Comparison of ENCODE assay signal across 10 cellular contexts in genomic region chr10:102001435-102002068, GRCh38. TPM values are rescaled to one million over a fixed set of nuclear protein-coding genes. Genes with fewer than 3 reads are reported as not detected.
DNase-seq lines count a peak whose midpoint lies in the region; ATAC-seq and TF ChIP-seq lines count a peak whose summit lies in the region.
"Had no signal": no experiment of that assay in that cellular context is flagged by ENCODE, and none has a peak within 500 bp of the region (broad histone marks: within the 10 kb centered on the region; RNA-seq: fewer than 3 reads in every experiment).

No MANE protein-coding gene starts in this region.

- no peak overlapping the region for H3K4me3 ChIP-seq in left lung
- H3K4me3 ChIP-seq in adrenal gland: no peak overlapping the region

- TF ChIP-seq POLR2A in adrenal gland (IDR thresholded peaks at IDR 0.05): no peak

- intact Hi-C loops in left lung (cut with DNase I): no loop called here
- intact Hi-C loops in adrenal gland (cut with DNase I): loop anchor here in 1 of 2 donors (2.0 kb wide), 1 partner anchor 13 kb away; no protein-coding TSS in a partner anchor

- H3K27me3 Mint-ChIP-seq in progenitor cell of endocrine pancreas: no peaks in the 10 kb centered on the region

- no peak overlapping the region for H3K4me3 Mint-ChIP-seq in progenitor cell of endocrine pancreas (ENCODE audit: low read depth)

- TF ChIP-seq CTCF in GM13977 (IDR thresholded peaks at IDR 0.05; ENCODE audit: extremely low read depth, insufficient read depth, missing control alignments) (no peak), left lung (IDR thresholded peaks at IDR 0.05) (no peak), adrenal gland (IDR thresholded peaks at IDR 0.05) (no peak), progenitor cell of endocrine pancreas (IDR thresholded peaks at IDR 0.05; ENCODE audit: unreplicated experiment) (no peak)

- DNase-seq in GM13977 (ENCODE audit: low spot score) (peak; percentile 33), left lung (no peak), DMS 273 treated with DMSO at 0.1 percent for 48 hours (lab: John Stamatoyannopoulos, UW) (no peak), 8988T (no peak), adrenal gland (no peak), progenitor cell of endocrine pancreas (ENCODE audit: low spot score, unreplicated experiment) (no peak)
- DNase-seq: stimulated activated naive CD4-positive, alpha-beta T cell treated with Interleukin-2 at 50 U/mL for 16 hours had no signal

- H3K27ac ChIP-seq in left lung (no peak overlapping the region), adrenal gland (no peak overlapping the region)
- H3K27ac ChIP-seq: parathyroid adenoma had no signal

- peaks cover 21% of the 10 kb centered on the region for H3K36me3 Mint-ChIP-seq in progenitor cell of endocrine pancreas (ENCODE audit: insufficient read depth)

- H3K4me1 ChIP-seq in left lung (peaks cover 0 to 16% of the 10 kb centered on the region in 2 donors), adrenal gland (replicated peaks in 1 of 2) (peaks cover 0 to 7% of the 10 kb centered on the region in 2 donors)
- H3K4me1 ChIP-seq: parathyroid adenoma had no signal

- no peaks in the 10 kb centered on the region for H3K27me3 ChIP-seq in left lung
- H3K27me3 ChIP-seq in adrenal gland: no peaks in the 10 kb centered on the region

- H3K9me3 Mint-ChIP-seq in progenitor cell of endocrine pancreas (ENCODE audit: low read depth): no peaks in the 10 kb centered on the region

- peaks cover 0 to 84% of the 10 kb centered on the region in 2 donors for H3K36me3 ChIP-seq in left lung
- peaks cover 0 to 26% of the 10 kb centered on the region in 2 donors for H3K36me3 ChIP-seq in adrenal gland (replicated peaks in 1 of 2)

- peak; percentile 68 for ATAC-seq in GM21423 (IDR thresholded peaks at IDR 0.05; ENCODE audit: unreplicated experiment)
- peak; percentile 72 for ATAC-seq in HG03565 (IDR thresholded peaks at IDR 0.05; ENCODE audit: unreplicated experiment)
- peak; percentile 50 for ATAC-seq in left lung

- WGBS in adrenal gland, 4 donors: 65 to 81% (median 75%) methylated on average over 3 of the region's 3 CpGs

- H3K4me1 Mint-ChIP-seq in progenitor cell of endocrine pancreas (ENCODE audit: low read depth): no peaks in the 10 kb centered on the region

- in situ Hi-C loops in GM13977 (cut with MboI; ENCODE audit: low pct_unique_long_range_greater_than_20kb, low sequenced_read_pairs, unreplicated experiment): loop anchor here (10.0 kb wide), 1 partner anchor 107 kb away; no protein-coding TSS in a partner anchor

- no peak overlapping the region for H3K27ac Mint-ChIP-seq in progenitor cell of endocrine pancreas

- H3K9me3 ChIP-seq in left lung: no peaks in the 10 kb centered on the region
- H3K9me3 ChIP-seq in adrenal gland (replicated peaks in 1 of 3): no peaks in the 10 kb centered on the region

RNA-seq across cellular contexts. Expression of gene ARMH3, which starts 54.4 kb away (rescaled TPM):
- 10 to 100 TPM; 24.0 to 26.2 TPM for total RNA-seq in left lung
- total RNA-seq in adrenal gland: 10 to 100 TPM; 13.9 to 29.7 (median 22.1) TPM
- polyA plus RNA-seq in adrenal gland: 10 to 100 TPM; 13.9 to 23.1 (median 16.7) TPM
- total RNA-seq in progenitor cell of endocrine pancreas: 27.1 and 34.4 TPM in 2 replicates
